28 cellular contexts compared by ENCODE assay signal in the genomic region with DNA sequence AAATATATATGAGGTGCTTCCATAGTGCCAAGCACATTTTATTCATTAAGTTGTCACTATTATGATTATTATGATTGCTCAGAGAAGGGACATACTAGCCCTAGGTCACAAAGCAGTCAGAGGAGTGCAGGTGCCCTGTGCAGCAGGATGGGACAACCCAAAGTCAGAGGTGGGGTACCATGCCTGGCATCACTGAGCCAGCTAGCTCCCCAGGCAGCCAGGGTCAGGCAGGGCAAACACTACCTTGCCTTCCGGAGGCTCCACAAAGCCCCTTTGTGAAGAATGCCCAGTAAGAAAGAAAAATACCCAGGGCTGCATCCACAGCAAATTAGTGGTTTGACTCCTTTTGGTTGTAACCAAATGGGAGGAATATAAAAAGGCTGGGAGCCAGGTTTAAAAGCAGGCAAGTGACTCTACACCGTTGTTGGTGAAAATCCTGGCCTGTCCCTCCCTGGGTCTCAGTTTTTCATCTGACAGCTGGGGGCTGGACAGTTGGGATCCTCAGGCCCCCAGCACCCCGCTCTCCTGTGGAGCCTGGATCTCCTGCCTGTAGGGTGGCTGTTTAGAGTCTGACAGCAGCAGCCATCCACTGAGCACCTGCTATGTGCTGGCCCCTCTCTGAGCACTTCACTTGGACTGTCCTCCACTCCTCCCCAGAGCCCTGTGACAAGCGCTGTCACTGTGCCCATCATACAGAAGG.
A peak's percentile ranks its signal among the peaks of the same experiment; 100 is the strongest.
DNase-seq lines count a peak whose midpoint lies in the region; ATAC-seq and TF ChIP-seq lines count a peak whose summit lies in the region.
"Had no signal": no experiment of that assay in that cellular context is flagged by ENCODE, and none has a peak within 500 bp of the region (broad histone marks: within the 10 kb centered on the region; RNA-seq: fewer than 3 reads in every experiment).

No MANE protein-coding gene starts in this region.

- H3K79me1 ChIP-seq in IMR-90 (ENCODE audit: low read depth in 1 of 2, low read length in 2 of 2): peaks cover 0 to 4% of the 10 kb centered on the region in 2 experiments; a peak in 1 of 4 replicates

- TF ChIP-seq RAD21 in HCT116 (IDR thresholded peaks at IDR 0.05; ENCODE audit: low read depth) (no peak), IMR-90 (IDR thresholded peaks at IDR 0.05; ENCODE audit: low read length) (no peak)

- H2BK5ac ChIP-seq in IMR-90 (ENCODE audit: low read depth, low read length, poor library complexity, severe bottlenecking): no peak overlapping the region

- H3K9me2 ChIP-seq in HCT116 (ENCODE audit: insufficient read depth): no peaks in the 10 kb centered on the region

- H4K91ac ChIP-seq in IMR-90 (ENCODE audit: insufficient read depth, low read depth, low read length): no peak overlapping the region

- no peak overlapping the region for H3K4ac ChIP-seq in IMR-90 (ENCODE audit: low read depth, low read length)

- peaks cover 11% of the 10 kb centered on the region for H3K4me1 Mint-ChIP-seq in endodermal cell
- H3K4me1 Mint-ChIP-seq in stimulated activated memory B cell treated with anti-CD40 and anti-IgM and Interleukin-4, amounts not matched to agents 10 μg/mL and 1 μg/mL and 100 μg/mL, for 72 hours: no peaks in the 10 kb centered on the region
- H3K4me1 Mint-ChIP-seq: stimulated activated naive B cell treated with anti-CD40 and anti-IgM and Interleukin-4, amounts not matched to agents 10 μg/mL and 1 μg/mL and 100 μg/mL, for 72 hours had no signal

- H3K9me1 ChIP-seq in IMR-90 (ENCODE audit: insufficient read depth, low read length): peaks cover 10% of the 10 kb centered on the region

- H3K9ac ChIP-seq in HCT116 (ENCODE audit: low read length) (no peak overlapping the region), IMR-90 (ENCODE audit: low read depth, low read length) (no peak overlapping the region), endodermal cell (ENCODE audit: extremely low read depth, low read length, poor library complexity, severe bottlenecking) (no peak overlapping the region)

- BruUV-seq in HCT116 (replicated peaks; lab: Mats Ljungman, UMichigan): no TSS peak
- no TSS peak for BruUV-seq in IMR-90 (replicated peaks; lab: Mats Ljungman, UMichigan)

- H3K23ac ChIP-seq in IMR-90 (ENCODE audit: low read depth, low read length): peak overlapping the region; percentile 29; the same call in 1 of the 2 replicates

- H3K36me3 ChIP-seq in HCT116 (ENCODE audit: control insufficient read depth in 1 of 2, insufficient read depth in 2 of 2, low read length in 2 of 2): no peaks in the 10 kb centered on the region
- no peaks in the 10 kb centered on the region for H3K36me3 ChIP-seq in IMR-90 (ENCODE audit: control insufficient read depth, insufficient read depth, low read length)
- no peaks in the 10 kb centered on the region for H3K36me3 ChIP-seq in endodermal cell (ENCODE audit: control insufficient read depth, insufficient read depth, low read length)
- no peaks in the 10 kb centered on the region for H3K36me3 ChIP-seq in psoas muscle (ENCODE audit: insufficient read depth in 1 of 2, low read depth in 1 of 2)
- H3K36me3 ChIP-seq: esophagus squamous epithelium, left ventricle myocardium inferior, ovary, uterus had no signal

- no peaks in the 10 kb centered on the region for H4K20me1 ChIP-seq in HCT116 (ENCODE audit: insufficient read depth)
- peaks cover 14% of the 10 kb centered on the region; the same call in 1 of the 2 replicates for H4K20me1 ChIP-seq in IMR-90 (ENCODE audit: insufficient read depth, low read length)

- no peaks in the 10 kb centered on the region for H3K79me2 ChIP-seq in HCT116 (ENCODE audit: insufficient read depth, low read length)

- H3K27me3 Mint-ChIP-seq in endodermal cell (ENCODE audit: insufficient read depth): no peaks in the 10 kb centered on the region
- H3K27me3 Mint-ChIP-seq in stimulated activated memory B cell treated with anti-CD40 and anti-IgM and Interleukin-4, amounts not matched to agents 10 μg/mL and 1 μg/mL and 100 μg/mL, for 72 hours: peaks cover 32% of the 10 kb centered on the region
- H3K27me3 Mint-ChIP-seq: activated naive CD8-positive, alpha-beta T cell had no signal

- ATAC-seq in HCT116 (no peak), IMR-90 (ENCODE audit: low read depth) (no peak), psoas muscle (no peak), GM21528 (IDR thresholded peaks at IDR 0.05; ENCODE audit: low FRiP score, unreplicated experiment) (no peak)
- no peak for ATAC-seq in stimulated activated memory B cell treated with anti-CD40 and anti-IgM and Interleukin-4, amounts not matched to agents 10 μg/mL and 1 μg/mL and 100 μg/mL, for 72 hours
- ATAC-seq: natural killer cell; stimulated activated naive B cell treated with anti-CD40 and anti-IgM and Interleukin-4, amounts not matched to agents 10 μg/mL and 1 μg/mL and 100 μg/mL, for 72 hours had no signal

- H2BK120ac ChIP-seq in IMR-90 (ENCODE audit: low read depth, low read length): no peak overlapping the region

- no peak overlapping the region for H3K18ac ChIP-seq in IMR-90 (ENCODE audit: low read depth, low read length)

- H4K5ac ChIP-seq in IMR-90 (ENCODE audit: low read depth, low read length): no peak overlapping the region

- H2AFZ ChIP-seq in HCT116 (ENCODE audit: low read depth, low read length, poor library complexity, severe bottlenecking): no peak overlapping the region
- no peak overlapping the region for H2AFZ ChIP-seq in IMR-90 (replicated peaks; ENCODE audit: low read length, poor library complexity)

- no peak overlapping the region for H3K4me3 ChIP-seq in HCT116 (replicated peaks in 1 of 2; ENCODE audit: low read depth in 1 of 2, low read length in 2 of 2)
- no peak overlapping the region for H3K4me3 ChIP-seq in IMR-90 (ENCODE audit: insufficient read depth, low read depth, low read length)
- no peak overlapping the region for H3K4me3 ChIP-seq in endodermal cell (ENCODE audit: low read length)
- no peak overlapping the region for H3K4me3 ChIP-seq in psoas muscle
- H3K4me3 ChIP-seq: esophagus squamous epithelium, left ventricle myocardium inferior, ovary, uterus had no signal

- H3K4me3 Mint-ChIP-seq in endodermal cell: no peak overlapping the region
- H3K4me3 Mint-ChIP-seq in stimulated activated memory B cell treated with anti-CD40 and anti-IgM and Interleukin-4, amounts not matched to agents 10 μg/mL and 1 μg/mL and 100 μg/mL, for 72 hours: no peak overlapping the region
- H3K4me3 Mint-ChIP-seq: activated naive CD8-positive, alpha-beta T cell; activated T-helper 1 cell treated with anti-CD3 and anti-CD28 coated beads, Interleukin-12 subunit alpha, Interleukin-12 subunit beta, Interleukin-2, Interleukin-4 antibody, amounts not matched to agents 30 ng/mL and 10 ng/mL and 1 ng/mL, durations not matched to agents 14 hours and 24 hours and 36 hours; natural killer cell; stimulated activated naive B cell treated with anti-CD40 and anti-IgM and Interleukin-4, amounts not matched to agents 10 μg/mL and 1 μg/mL and 100 μg/mL, for 72 hours had no signal

- H3K9me3 Mint-ChIP-seq in endodermal cell: no peaks in the 10 kb centered on the region
- H3K9me3 Mint-ChIP-seq in stimulated activated memory B cell treated with anti-CD40 and anti-IgM and Interleukin-4, amounts not matched to agents 10 μg/mL and 1 μg/mL and 100 μg/mL, for 72 hours: no peaks in the 10 kb centered on the region
- H3K9me3 Mint-ChIP-seq: activated T-helper 1 cell treated with anti-CD3 and anti-CD28 coated beads, Interleukin-12 subunit alpha, Interleukin-12 subunit beta, Interleukin-2, Interleukin-4 antibody, amounts not matched to agents 30 ng/mL and 10 ng/mL and 1 ng/mL, durations not matched to agents 14 hours and 24 hours and 36 hours; natural killer cell; stimulated activated naive B cell treated with anti-CD40 and anti-IgM and Interleukin-4, amounts not matched to agents 10 μg/mL and 1 μg/mL and 100 μg/mL, for 72 hours had no signal

- no peak overlapping the region for H4K8ac ChIP-seq in IMR-90 (ENCODE audit: low read depth in 2 of 2, low read length in 2 of 2)

- H3K14ac ChIP-seq in IMR-90 (replicated peaks; ENCODE audit: low read depth, low read length): no peak overlapping the region

- DNase-seq in HCT116 (ENCODE audit: low read depth, low spot score) (no peak), IMR-90 (no peak), endodermal cell (peak; percentile 19), psoas muscle (no peak), GM03348 (ENCODE audit: low spot score) (no peak)
- DNase-seq: central memory CD4-positive, alpha-beta T cell; dermis blood vessel endothelial cell; DMS79; esophagus squamous epithelium; GDM1; hippocampal formation; Karpas-422; left ventricle myocardium inferior; midbrain; natural killer cell; NCI-H1436 treated with DMSO at 0.1 percent for 48 hours; NCI-H2107; SHP77 treated with DMSO at 0.1 percent for 48 hours; stimulated activated CD4-positive, alpha-beta T cell treated with anti-CD3 and anti-CD28 coated beads, Interleukin-4, amount 100 ng/mL, for 4 hours; stimulated activated naive B cell treated with anti-CD40 and anti-IgM and Interleukin-4, amounts not matched to agents 10 μg/mL and 1 μg/mL and 100 μg/mL, for 72 hours had no signal

- POLR2A ChIA-PET in HCT116 (lab: Charles Lee) (no interaction called here), IMR-90 (lab: Charles Lee; ENCODE audit: unreplicated experiment) (no interaction called here)

- no peak overlapping the region for H3K56ac ChIP-seq in IMR-90 (ENCODE audit: extremely low read depth, insufficient read depth, low read length)

- intact Hi-C loops in HCT116 (cut with micrococcal nuclease) (no loop called here), IMR-90 (cut with micrococcal nuclease) (no loop called here), psoas muscle (cut with DNase I) (loop anchor here in 1 of 2 donors (5.0 kb wide), 3 partner anchors 42 to 1733 kb away; no protein-coding TSS in a partner anchor)

- H2AK9ac ChIP-seq in IMR-90 (replicated peaks; ENCODE audit: low read depth, low read length, poor library complexity): no peak overlapping the region

- H3K27ac ChIP-seq in HCT116 (ENCODE audit: low read depth, low read length): no peak overlapping the region
- no peak overlapping the region for H3K27ac ChIP-seq in IMR-90 (ENCODE audit: insufficient read depth, low read length)
- no peak overlapping the region for H3K27ac ChIP-seq in endodermal cell (ENCODE audit: low read depth, low read length)
- peak overlapping the region; percentile 49 for H3K27ac ChIP-seq in psoas muscle
- H3K27ac ChIP-seq: C4-2B, esophagus squamous epithelium, left ventricle myocardium inferior, ovary, uterus, VCaP had no signal

- H3K4me1 ChIP-seq in HCT116 (ENCODE audit: control insufficient read depth in 1 of 2, insufficient read depth in 2 of 2, low read length in 2 of 2) (peaks cover 6 to 12% of the 10 kb centered on the region in 2 experiments; a peak in 3 of 4 replicates), IMR-90 (ENCODE audit: control insufficient read depth, insufficient read depth, low read length) (no peaks in the 10 kb centered on the region; the same call in 1 of the 2 replicates), endodermal cell (ENCODE audit: control insufficient read depth, insufficient read depth, low read length) (peaks cover under 1% of the 10 kb centered on the region), psoas muscle (no peaks in the 10 kb centered on the region)
- H3K4me1 ChIP-seq: esophagus squamous epithelium, left ventricle myocardium inferior, uterus had no signal

- in situ Hi-C loops in IMR-90 (cut with MboI; ENCODE audit: low sequenced_read_pairs): no loop called here

- H3K9me3 ChIP-seq in HCT116 (ENCODE audit: control insufficient read depth in 1 of 2, insufficient read depth in 1 of 2, low read depth in 1 of 2, low read length in 2 of 2): no peaks in the 10 kb centered on the region
- H3K9me3 ChIP-seq in IMR-90 (ENCODE audit: control insufficient read depth, insufficient read depth, low read length): no peaks in the 10 kb centered on the region
- H3K9me3 ChIP-seq in endodermal cell (ENCODE audit: control insufficient read depth, low read length): no peaks in the 10 kb centered on the region
- H3K9me3 ChIP-seq in psoas muscle: no peaks in the 10 kb centered on the region
- H3K9me3 ChIP-seq: esophagus squamous epithelium, left ventricle myocardium inferior, ovary, uterus had no signal

- H2BK20ac ChIP-seq in IMR-90 (ENCODE audit: low read depth, low read length): no peak overlapping the region

- H3K27ac Mint-ChIP-seq in endodermal cell: no peak overlapping the region
- no peak overlapping the region for H3K27ac Mint-ChIP-seq in stimulated activated memory B cell treated with anti-CD40 and anti-IgM and Interleukin-4, amounts not matched to agents 10 μg/mL and 1 μg/mL and 100 μg/mL, for 72 hours
- H3K27ac Mint-ChIP-seq: activated naive CD8-positive, alpha-beta T cell; activated T-helper 1 cell treated with anti-CD3 and anti-CD28 coated beads, Interleukin-12 subunit alpha, Interleukin-12 subunit beta, Interleukin-2, Interleukin-4 antibody, amounts not matched to agents 30 ng/mL and 10 ng/mL and 1 ng/mL, durations not matched to agents 14 hours and 24 hours and 36 hours; natural killer cell; stimulated activated naive B cell treated with anti-CD40 and anti-IgM and Interleukin-4, amounts not matched to agents 10 μg/mL and 1 μg/mL and 100 μg/mL, for 72 hours had no signal

- TF ChIP-seq CTCF in HCT116 (IDR thresholded peaks at IDR 0.05 in 2 of 3, conservative IDR thresholded peaks at IDR 0.05 in 1 of 3; ENCODE audit: borderline replicate concordance in 1 of 3, insufficient read depth in 1 of 3, low read depth in 2 of 3, low read length in 2 of 3) (no peak), IMR-90 (conservative IDR thresholded peaks at IDR 0.05; ENCODE audit: low read depth, low read length) (no peak), endodermal cell (conservative IDR thresholded peaks at IDR 0.05) (no peak), psoas muscle (IDR thresholded peaks at IDR 0.05) (no peak)

- RAD21 ChIA-PET in HCT116 (lab: Charles Lee; ENCODE audit: low non-redundant PET in 1 of 2, low total read pairs in 2 of 2, uncharacterized antibody in 2 of 2, unreplicated experiment in 2 of 2): no interaction called here

- H3K27me3 ChIP-seq in HCT116 (ENCODE audit: insufficient read depth, low read length) (no peaks in the 10 kb centered on the region; the same call in 1 of the 2 replicates), IMR-90 (ENCODE audit: control insufficient read depth, insufficient read depth, low read length) (peaks cover 2% of the 10 kb centered on the region; the same call in 1 of the 2 replicates), endodermal cell (ENCODE audit: control insufficient read depth, insufficient read depth, low read length, poor library complexity, severe bottlenecking) (no peaks in the 10 kb centered on the region), psoas muscle (ENCODE audit: insufficient read depth in 3 of 3, low read length in 2 of 3) (no peaks in the 10 kb centered on the region)
- H3K27me3 ChIP-seq: esophagus squamous epithelium, ovary, uterus had no signal

- no peaks in the 10 kb centered on the region for H3K36me3 Mint-ChIP-seq in endodermal cell (ENCODE audit: low read depth)
- no peaks in the 10 kb centered on the region for H3K36me3 Mint-ChIP-seq in stimulated activated memory B cell treated with anti-CD40 and anti-IgM and Interleukin-4, amounts not matched to agents 10 μg/mL and 1 μg/mL and 100 μg/mL, for 72 hours
- H3K36me3 Mint-ChIP-seq: activated naive CD8-positive, alpha-beta T cell; natural killer cell; stimulated activated naive B cell treated with anti-CD40 and anti-IgM and Interleukin-4, amounts not matched to agents 10 μg/mL and 1 μg/mL and 100 μg/mL, for 72 hours had no signal

- WGBS in IMR-90 (ENCODE audit: extremely low coverage in 2 of 2, insufficient read length in 1 of 2), 2 experiments: 100% methylated on average over 1 of the region's 4 CpGs; no CpG with 5 or more reads in 1 of the 2 experiments
- WGBS in endodermal cell (ENCODE audit: insufficient coverage in 1 of 2, insufficient read length in 1 of 2), 2 experiments: 91 to 96% methylated on average over 3 to 4 of the region's 4 CpGs
- WGBS in psoas muscle, 3 donors: 69 to 76% (median 72%) methylated on average over 4 of the region's 4 CpGs

- no peak for TF ChIP-seq POLR2A in HCT116 (IDR thresholded peaks at IDR 0.05; ENCODE audit: borderline replicate concordance, extremely low read depth, insufficient read depth, insufficient read length)
- TF ChIP-seq POLR2A in IMR-90 (IDR thresholded peaks at IDR 0.05; ENCODE audit: low read depth, low read length): no peak

- H2BK15ac ChIP-seq in IMR-90 (ENCODE audit: low read depth, low read length): no peak overlapping the region

- no peak overlapping the region; the same call in 1 of the 2 replicates for H2AK5ac ChIP-seq in IMR-90 (ENCODE audit: low read depth, low read length)

- H3K4me2 ChIP-seq in HCT116 (ENCODE audit: low read length) (0 out of 2 replicates have a peak overlapping the region, but pooled peaks have one; percentile 29), IMR-90 (ENCODE audit: low read depth, low read length) (no peak overlapping the region)

- dilution Hi-C loops in IMR-90 (cut with HindIII; ENCODE audit: low sequenced_read_pairs, unreplicated experiment): no loop called here

- CTCF ChIA-PET in HCT116 (lab: Charles Lee): no interaction called here
- CTCF ChIA-PET in IMR-90 (lab: Yijun Ruan, JAX): no interaction called here
